23 cellular contexts compared by ENCODE assay signal in genomic region chr22:44947029-44947428, GRCh38.
"Had no signal": no experiment of that assay in that cellular context is flagged by ENCODE, and none has a peak within 500 bp of the region (broad histone marks: within the 10 kb centered on the region; RNA-seq: fewer than 3 reads in every experiment).

No MANE protein-coding gene starts in this region.

- H3K27me3 Mint-ChIP-seq: activated CD8-positive, alpha-beta memory T cell treated with anti-CD3 and anti-CD28 coated beads, Interleukin-2, amount 10 ng/mL, durations not matched to agents 7 days and 5 days; activated naive CD4-positive, alpha-beta T cell treated with anti-CD3 and anti-CD28 coated beads, Interleukin-2, amount 50 U/mL, for 24 hours; activated T-cell treated with anti-CD3 and anti-CD28 coated beads, Interleukin-2, amount 50 U/mL, for 24 hours had no signal

- H3K4me3 ChIP-seq: breast epithelium, K562 had no signal

- H3K9me3 Mint-ChIP-seq: activated T-helper 1 cell treated with anti-CD3 and anti-CD28 coated beads, Interleukin-12 subunit alpha, Interleukin-12 subunit beta, Interleukin-2, Interleukin-4 antibody, amounts not matched to agents 30 ng/mL and 10 ng/mL and 1 ng/mL, durations not matched to agents 14 hours and 24 hours and 36 hours; T-helper 1 cell treated with Interleukin-12 subunit alpha and Interleukin-12 subunit beta and Interleukin-4 antibody, amounts not matched to agents 30 μg/mL and 1 μg/mL, for 36 hours had no signal

- H3K36me3 Mint-ChIP-seq: activated CD8-positive, alpha-beta memory T cell treated with anti-CD3 and anti-CD28 coated beads, Interleukin-2, amount 10 ng/mL, durations not matched to agents 7 days and 5 days; activated naive CD4-positive, alpha-beta T cell treated with anti-CD3 and anti-CD28 coated beads, Interleukin-2, amount 50 U/mL, for 24 hours had no signal

- H3K27ac Mint-ChIP-seq: activated CD8-positive, alpha-beta memory T cell treated with anti-CD3 and anti-CD28 coated beads, Interleukin-2, amount 10 ng/mL, durations not matched to agents 7 days and 5 days; activated naive CD4-positive, alpha-beta T cell treated with anti-CD3 and anti-CD28 coated beads, Interleukin-2, amount 50 U/mL, for 24 hours; activated T-cell treated with anti-CD3 and anti-CD28 coated beads, Interleukin-2, amount 50 U/mL, for 24 hours; activated T-helper 1 cell treated with anti-CD3 and anti-CD28 coated beads, Interleukin-12 subunit alpha, Interleukin-12 subunit beta, Interleukin-2, Interleukin-4 antibody, amounts not matched to agents 30 ng/mL and 10 ng/mL and 1 ng/mL, durations not matched to agents 14 hours and 24 hours and 36 hours; T-helper 1 cell treated with Interleukin-12 subunit alpha and Interleukin-12 subunit beta and Interleukin-4 antibody, amounts not matched to agents 30 μg/mL and 1 μg/mL, for 36 hours had no signal

- H3K36me3 ChIP-seq: breast epithelium had no signal

- H3K4me1 ChIP-seq: breast epithelium had no signal

- H3K27ac ChIP-seq: breast epithelium had no signal

- H3K27me3 ChIP-seq: breast epithelium had no signal

- H3K4me3 Mint-ChIP-seq: activated CD8-positive, alpha-beta memory T cell treated with anti-CD3 and anti-CD28 coated beads, Interleukin-2, amount 10 ng/mL, durations not matched to agents 7 days and 5 days; activated naive CD4-positive, alpha-beta T cell treated with anti-CD3 and anti-CD28 coated beads, Interleukin-2, amount 50 U/mL, for 24 hours; activated T-cell treated with anti-CD3 and anti-CD28 coated beads, Interleukin-2, amount 50 U/mL, for 24 hours; activated T-helper 1 cell treated with anti-CD3 and anti-CD28 coated beads, Interleukin-12 subunit alpha, Interleukin-12 subunit beta, Interleukin-2, Interleukin-4 antibody, amounts not matched to agents 30 ng/mL and 10 ng/mL and 1 ng/mL, durations not matched to agents 14 hours and 24 hours and 36 hours; T-helper 1 cell treated with Interleukin-12 subunit alpha and Interleukin-12 subunit beta and Interleukin-4 antibody, amounts not matched to agents 30 μg/mL and 1 μg/mL, for 36 hours; WTC11 had no signal

- DNase-seq: activated CD4-positive, alpha-beta T cell treated with anti-CD3 and anti-CD28 coated beads for 48 hours; activated CD4-positive, alpha-beta T cell treated with anti-CD3 and anti-CD28 coated beads, Interleukin-2, amount 50 U/mL, for 48 hours; activated CD4-positive, CD25-positive, alpha-beta regulatory T cell treated with anti-CD3 and anti-CD28 coated beads, Interleukin-2, amount 50 U/mL, for 72 hours; activated CD8-positive, alpha-beta memory T cell treated with anti-CD3 and anti-CD28 coated beads, Interleukin-2, amount 10 ng/mL, durations not matched to agents 7 days and 5 days; activated effector memory CD4-positive, alpha-beta T cell treated with Interleukin-2 at 50 U/mL for 16 hours; activated naive CD4-positive, alpha-beta T cell; activated T-cell treated with anti-CD3 and anti-CD28 coated beads, Interleukin-2, amount 50 U/mL, for 24 hours; amniotic stem cell; Karpas-422; MM.1S; NCI-H1105; NCI-H146; NCI-H187 treated with DMSO at 0.1 percent for 48 hours; NCI-H2081 treated with DMSO at 0.1 percent for 48 hours; NCI-H446; NCI-H524; SHP77 had no signal

- H3K4me1 Mint-ChIP-seq: activated CD8-positive, alpha-beta memory T cell treated with anti-CD3 and anti-CD28 coated beads, Interleukin-2, amount 10 ng/mL, durations not matched to agents 7 days and 5 days; activated naive CD4-positive, alpha-beta T cell treated with anti-CD3 and anti-CD28 coated beads, Interleukin-2, amount 50 U/mL, for 24 hours had no signal
